Comparison of ENCODE assay signal across 27 cellular contexts in the genomic region with DNA sequence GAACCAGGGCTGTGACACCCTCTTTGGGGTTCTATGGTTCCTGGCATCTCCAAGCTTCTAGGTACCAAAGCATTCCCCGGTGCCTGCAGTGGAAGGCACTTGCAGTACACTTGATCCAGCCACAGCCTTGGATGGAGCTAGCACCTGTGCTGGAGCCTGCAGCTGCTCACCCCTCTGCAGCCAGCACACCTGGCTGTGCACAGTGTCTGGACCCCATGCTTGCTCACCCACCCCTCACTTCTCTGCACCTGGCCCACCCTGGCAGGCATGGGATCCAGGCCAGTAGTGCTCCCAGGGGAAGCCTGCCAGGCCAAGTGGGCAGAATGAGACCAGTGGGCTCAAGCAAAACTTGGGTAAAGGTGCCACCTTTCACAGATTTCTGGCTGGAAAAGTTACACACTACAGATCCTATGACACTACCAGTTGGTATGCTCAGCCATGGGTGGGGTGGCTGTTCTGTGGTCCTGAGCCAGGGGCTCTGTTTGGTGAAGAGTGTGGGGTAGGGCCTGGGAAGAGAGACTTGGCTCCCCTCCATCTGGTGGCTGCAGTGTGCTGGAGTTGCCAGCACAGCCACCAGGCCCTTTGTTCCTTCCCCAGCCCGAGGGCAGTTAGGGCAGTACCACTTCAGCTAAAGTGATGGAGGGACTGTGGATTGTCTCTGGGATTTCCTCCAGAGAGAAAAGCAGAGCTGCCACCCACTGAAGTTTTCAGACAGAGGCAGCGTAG.
"Had no signal": no experiment of that assay in that cellular context is flagged by ENCODE, and none has a peak within 500 bp of the region (broad histone marks: within the 10 kb centered on the region; RNA-seq: fewer than 3 reads in every experiment).

No MANE protein-coding gene starts in this region.

- H3K36me3 Mint-ChIP-seq: activated CD4-positive, alpha-beta memory T cell treated with anti-CD3 and anti-CD28 coated beads for 36 hours; activated naive CD8-positive, alpha-beta T cell; T-cell had no signal

- ATAC-seq: activated T-helper 17 cell treated with anti-CD3 and anti-CD28 coated beads, Interleukin-2, amount 50 U/mL, for 72 hours; PC-3; T-cell had no signal

- H3K9me3 Mint-ChIP-seq: activated CD4-positive, alpha-beta T cell treated with anti-CD3 and anti-CD28 coated beads, Interleukin-2, amount 10 ng/mL, durations not matched to agents 7 days and 5 days had no signal

- H3K4me3 Mint-ChIP-seq: activated CD4-positive, alpha-beta memory T cell treated with anti-CD3 and anti-CD28 coated beads for 36 hours; activated CD4-positive, alpha-beta T cell treated with anti-CD3 and anti-CD28 coated beads, Interleukin-2, amount 10 ng/mL, durations not matched to agents 7 days and 5 days; activated naive CD4-positive, alpha-beta T cell treated with anti-CD3 and anti-CD28 coated beads for 36 hours; activated naive CD8-positive, alpha-beta T cell; activated T-helper 17 cell treated with anti-CD3 and anti-CD28 coated beads, Interleukin-2, amount 50 U/mL, for 72 hours; T-cell had no signal

- DNase-seq: activated CD4-positive, alpha-beta memory T cell treated with anti-CD3 and anti-CD28 coated beads for 36 hours; activated CD4-positive, alpha-beta T cell treated with anti-CD3 and anti-CD28 coated beads, Interleukin-2, amount 10 ng/mL, durations not matched to agents 7 days and 5 days; activated CD4-positive, CD25-positive, alpha-beta regulatory T cell; activated gamma-delta T cell; activated naive CD4-positive, alpha-beta T cell treated with anti-CD3 and anti-CD28 coated beads for 36 hours; activated T-cell treated with anti-CD3 and anti-CD28 coated beads for 4 hours; activated T-cell treated with anti-CD3 and anti-CD28 coated beads, Interleukin-2, amount 50 U/mL, for 48 hours; amygdala; cerebellar nuclear complex; Kasumi-1; KBM-7; NCI-H1048; NCI-H1436 treated with DMSO at 0.1 percent for 48 hours; NCI-H187 treated with DMSO at 0.1 percent for 48 hours; NCI-H2081 treated with DMSO at 0.1 percent for 48 hours; NCI-H2171; NCI-H345; NCI-H510A; NCI-H526 treated with DMSO at 0.1 percent for 48 hours; PC-3; SHP77 treated with DMSO at 0.1 percent for 48 hours; T-cell; T-helper 2 cell; T1000 had no signal

- H3K27ac Mint-ChIP-seq: activated CD4-positive, alpha-beta memory T cell treated with anti-CD3 and anti-CD28 coated beads for 36 hours; activated CD4-positive, alpha-beta T cell treated with anti-CD3 and anti-CD28 coated beads, Interleukin-2, amount 10 ng/mL, durations not matched to agents 7 days and 5 days; activated naive CD4-positive, alpha-beta T cell treated with anti-CD3 and anti-CD28 coated beads for 36 hours; activated naive CD8-positive, alpha-beta T cell; activated T-helper 17 cell treated with anti-CD3 and anti-CD28 coated beads, Interleukin-2, amount 50 U/mL, for 72 hours; T-cell had no signal

- H3K27me3 Mint-ChIP-seq: activated CD4-positive, alpha-beta memory T cell treated with anti-CD3 and anti-CD28 coated beads for 36 hours; activated CD4-positive, alpha-beta T cell treated with anti-CD3 and anti-CD28 coated beads, Interleukin-2, amount 10 ng/mL, durations not matched to agents 7 days and 5 days; activated naive CD8-positive, alpha-beta T cell; activated T-helper 17 cell treated with anti-CD3 and anti-CD28 coated beads, Interleukin-2, amount 50 U/mL, for 72 hours; T-cell had no signal

- H3K4me1 Mint-ChIP-seq: activated CD4-positive, alpha-beta T cell treated with anti-CD3 and anti-CD28 coated beads, Interleukin-2, amount 10 ng/mL, durations not matched to agents 7 days and 5 days; activated T-helper 17 cell treated with anti-CD3 and anti-CD28 coated beads, Interleukin-2, amount 50 U/mL, for 72 hours; T-cell had no signal

- H3K27ac ChIP-seq: VCaP had no signal
